ENCODE assay signal across 8 cellular contexts in the genomic region with DNA sequence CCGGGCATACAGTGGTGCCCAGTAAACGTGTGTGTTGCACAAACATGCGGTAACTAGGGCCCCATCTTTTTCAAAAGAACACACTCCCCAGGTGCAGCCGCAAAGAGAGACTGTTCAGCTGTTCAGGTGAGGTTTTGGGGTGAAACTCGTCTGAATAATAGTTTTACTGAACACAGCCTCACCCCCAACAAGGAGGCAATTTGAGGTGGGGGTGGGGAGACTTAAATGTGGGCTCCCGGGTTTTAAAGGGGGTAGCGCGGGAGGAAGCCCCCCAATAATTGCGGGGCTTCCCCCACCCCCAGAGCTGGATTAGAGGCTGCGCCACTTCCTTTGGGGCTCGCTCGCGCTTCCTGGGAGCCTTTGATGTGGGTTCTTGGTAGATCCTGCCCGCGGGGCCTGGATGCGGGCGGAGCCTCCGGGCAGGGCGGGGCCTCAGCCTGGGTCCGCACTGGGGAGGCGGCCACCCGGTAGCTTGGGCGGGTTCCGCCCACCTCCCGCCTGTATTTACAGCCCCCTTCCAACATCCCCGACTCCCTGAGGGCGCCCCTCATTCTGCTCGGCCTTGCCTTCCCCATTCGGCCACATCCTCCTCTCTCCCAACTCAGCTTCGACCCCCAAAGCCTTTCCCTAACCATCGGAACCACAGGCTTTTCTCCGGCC. TPM values are rescaled to one million over a fixed set of nuclear protein-coding genes. Genes with fewer than 3 reads are reported as not detected.
DNase-seq lines count a peak whose midpoint lies in the region; ATAC-seq and TF ChIP-seq lines count a peak whose summit lies in the region.

No MANE protein-coding gene starts in this region.

- DNase-seq in T follicular helper cell (ENCODE audit: low read depth) (peak; percentile 51), mucosa of descending colon (peak; percentile 66 to 84 (median 81)), KG1 (lab: John Stamatoyannopoulos, UW) (no peak), NCI-H1092 (lab: John Stamatoyannopoulos, UW) (no peak), cerebellar nuclear complex (lab: John Stamatoyannopoulos, UW) (no peak)
- DNase-seq in activated T-helper 9 cell treated with anti-CD3 and anti-CD28 coated beads, Interleukin-2, amount 50 U/mL, for 16 hours (ENCODE audit: low read depth): peak; percentile 48
- peak; percentile 45 to 83 (median 74) for DNase-seq in stimulated activated naive CD4-positive, alpha-beta T cell (lab: John Stamatoyannopoulos, UW)
- DNase-seq in NK-92 treated with Interleukin-12 subunit alpha and Interleukin-12 subunit beta, amount 100 ng/mL, for 24 hours (lab: John Stamatoyannopoulos, UW): no peak

- peak; percentile 44 for ATAC-seq in mucosa of descending colon

- no peaks in the 10 kb centered on the region for H3K36me3 ChIP-seq in mucosa of descending colon (ENCODE audit: low read depth)

- no peak overlapping the region for H3K4me3 ChIP-seq in mucosa of descending colon

- no peaks in the 10 kb centered on the region for H3K9me3 ChIP-seq in mucosa of descending colon

- H3K4me1 ChIP-seq in mucosa of descending colon (ENCODE audit: low read depth): peaks cover 22% of the 10 kb centered on the region

- intact Hi-C loops in mucosa of descending colon (cut with DNase I, micrococcal nuclease): no loop called here

- TF ChIP-seq CTCF in mucosa of descending colon (IDR thresholded peaks at IDR 0.05): no peak

RNA-seq across cellular contexts. Expression of gene EPHA2, which starts 6.4 kb away (rescaled TPM):
- 10 to 100 TPM; 36.8 to 43.5 (median 43.5) TPM for total RNA-seq in mucosa of descending colon

RNA-seq across cellular contexts. Expression of gene ARHGEF19, which starts 50.2 kb away (rescaled TPM):
- 10 to 100 TPM in 1 of 3 donors, 1 to 10 TPM in 2; 5.3 to 13.3 (median 9.0) TPM for total RNA-seq in mucosa of descending colon

Comparison
In these comparisons a context has a peak if more than half of its experiments do, and no peak if none do; other contexts are left out.
1. DNase-seq: peak in T follicular helper cell (single experiment), activated T-helper 9 cell treated with anti-CD3 and anti-CD28 coated beads, Interleukin-2, amount 50 U/mL, for 16 hours (single experiment), mucosa of descending colon (3 of 3) and stimulated activated naive CD4-positive, alpha-beta T cell (6 of 6); none in KG1 (single experiment), NK-92 treated with Interleukin-12 subunit alpha and Interleukin-12 subunit beta, amount 100 ng/mL, for 24 hours (single experiment), NCI-H1092 (single experiment) and cerebellar nuclear complex (0 of 2).